ENCODE assay signal across 11 cellular contexts in the genomic region with DNA sequence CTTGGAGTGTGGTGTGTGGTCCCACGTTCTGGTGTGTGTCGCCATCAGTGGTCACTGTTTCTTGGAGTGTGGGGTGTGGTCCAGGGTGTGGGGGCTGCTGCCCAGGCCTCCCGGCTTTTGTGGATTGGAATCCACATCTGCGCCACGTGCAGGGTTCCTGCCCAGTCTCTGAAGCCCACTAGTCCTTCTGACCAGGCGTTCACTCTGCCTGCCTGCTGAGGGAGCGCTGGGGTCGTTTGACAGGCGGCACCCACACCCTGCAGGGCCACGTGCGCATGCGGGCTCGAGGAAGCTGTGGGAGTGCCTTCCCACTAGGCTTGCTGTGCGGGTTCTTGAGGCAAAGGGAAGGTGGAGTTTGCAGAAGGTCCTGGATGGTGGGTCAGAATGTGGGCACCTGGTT. TPM values are rescaled to one million over a fixed set of nuclear protein-coding genes. Genes with fewer than 3 reads are reported as not detected.
DNase-seq lines count a peak whose midpoint lies in the region; ATAC-seq and TF ChIP-seq lines count a peak whose summit lies in the region.
"Had no signal": no experiment of that assay in that cellular context is flagged by ENCODE, and none has a peak within 500 bp of the region (broad histone marks: within the 10 kb centered on the region; RNA-seq: fewer than 3 reads in every experiment).

No MANE protein-coding gene starts in this region.

- H3K27ac ChIP-seq in CD8-positive, alpha-beta T cell (ENCODE audit: low read depth, low read length) = no peak overlapping the region
- peak overlapping the region; percentile 30 to 77 (median 56) for H3K27ac ChIP-seq in Peyer's patch
- H3K27ac ChIP-seq in left ventricle myocardium inferior (replicated peaks) = peak overlapping the region; percentile 86
- peak overlapping the region; percentile 71 to 84 (median 80) for H3K27ac ChIP-seq in sigmoid colon

- DNase-seq in CD8-positive, alpha-beta T cell = no peak
- DNase-seq in Peyer's patch (peak in 1 of 3 donors; percentile 45), left ventricle myocardium inferior (no peak), sigmoid colon (no peak), foreskin fibroblast (no peak), GM13977 (ENCODE audit: low spot score) (no peak)
- no peak for DNase-seq in stimulated activated CD4-positive, alpha-beta T cell treated with anti-CD3 and anti-CD28 coated beads, Interleukin-4, amount 100 ng/mL, for 24 hours
- DNase-seq: activated CD4-positive, CD25-positive, alpha-beta regulatory T cell treated with anti-CD3 and anti-CD28 coated beads, Interleukin-2, amount 50 U/mL, for 72 hours; NCI-H510A treated with DMSO at 0.1 percent for 48 hours had no signal

- in situ Hi-C loops in GM13977 (cut with MboI; ENCODE audit: low pct_unique_long_range_greater_than_20kb, low sequenced_read_pairs, unreplicated experiment) = no loop called here

- H3K4me3 Mint-ChIP-seq in CD8-positive, alpha-beta T cell = peak overlapping the region; percentile 57

- H3K4me3 ChIP-seq in CD8-positive, alpha-beta T cell (ENCODE audit: low read depth, low read length) = no peak overlapping the region
- H3K4me3 ChIP-seq in Peyer's patch = no peak overlapping the region
- peak overlapping the region; percentile 38 for H3K4me3 ChIP-seq in left ventricle myocardium inferior
- H3K4me3 ChIP-seq in sigmoid colon = no peak overlapping the region
- H3K4me3 ChIP-seq in foreskin fibroblast (ENCODE audit: low read depth in 1 of 2, low read length in 2 of 2) = no peak overlapping the region
- H3K4me3 ChIP-seq: pancreas had no signal

- H3K27me3 ChIP-seq in CD8-positive, alpha-beta T cell (ENCODE audit: insufficient read depth, low read length) = no peaks in the 10 kb centered on the region
- H3K27me3 ChIP-seq in Peyer's patch (no peaks in the 10 kb centered on the region), left ventricle myocardium inferior (ENCODE audit: low read depth) (no peaks in the 10 kb centered on the region), sigmoid colon (no peaks in the 10 kb centered on the region)
- H3K27me3 ChIP-seq: pancreas had no signal

- H3K9me3 ChIP-seq in CD8-positive, alpha-beta T cell (ENCODE audit: low read length) = no peaks in the 10 kb centered on the region
- no peaks in the 10 kb centered on the region for H3K9me3 ChIP-seq in Peyer's patch
- no peaks in the 10 kb centered on the region for H3K9me3 ChIP-seq in left ventricle myocardium inferior (replicated peaks)
- no peaks in the 10 kb centered on the region for H3K9me3 ChIP-seq in sigmoid colon
- H3K9me3 ChIP-seq: pancreas had no signal

- H3K9me3 Mint-ChIP-seq in CD8-positive, alpha-beta T cell = no peaks in the 10 kb centered on the region

- TF ChIP-seq EP300 in sigmoid colon (IDR thresholded peaks at IDR 0.05) = no peak

- no peaks in the 10 kb centered on the region for H3K27me3 Mint-ChIP-seq in CD8-positive, alpha-beta T cell (ENCODE audit: low read depth)

- POLR2A ChIA-PET in CD8-positive, alpha-beta T cell (lab: Charles Lee) = no interaction called here

- no peak for TF ChIP-seq POLR2A in Peyer's patch (IDR thresholded peaks at IDR 0.05)
- TF ChIP-seq POLR2A in sigmoid colon (IDR thresholded peaks at IDR 0.05) = no peak

- no peak for ATAC-seq in CD8-positive, alpha-beta T cell
- ATAC-seq in GM21367 (IDR thresholded peaks at IDR 0.05; ENCODE audit: unreplicated experiment) = no peak

- H3K36me3 Mint-ChIP-seq in CD8-positive, alpha-beta T cell = no peaks in the 10 kb centered on the region

- CTCF ChIA-PET in CD8-positive, alpha-beta T cell (lab: Charles Lee) = no interaction called here

- H3K36me3 ChIP-seq in CD8-positive, alpha-beta T cell (ENCODE audit: insufficient read depth, low read length) = no peaks in the 10 kb centered on the region
- H3K36me3 ChIP-seq in Peyer's patch (no peaks in the 10 kb centered on the region), left ventricle myocardium inferior (no peaks in the 10 kb centered on the region), sigmoid colon (no peaks in the 10 kb centered on the region)
- H3K36me3 ChIP-seq: pancreas had no signal

- H3K4me1 Mint-ChIP-seq in CD8-positive, alpha-beta T cell (ENCODE audit: low read depth) = peaks cover 66% of the 10 kb centered on the region

- 76 to 79% methylated on average over 14 of the region's 14 CpGs for WGBS in sigmoid colon, 2 donors

- peaks cover 31% of the 10 kb centered on the region for H3K4me1 ChIP-seq in CD8-positive, alpha-beta T cell (ENCODE audit: insufficient read depth, low read length)
- peaks cover 0 to 85% (median 15%) of the 10 kb centered on the region in 4 donors for H3K4me1 ChIP-seq in Peyer's patch
- H3K4me1 ChIP-seq in left ventricle myocardium inferior = peaks cover 100% of the 10 kb centered on the region
- peaks cover 0 to 98% (median 86%) of the 10 kb centered on the region in 4 donors for H3K4me1 ChIP-seq in sigmoid colon

- no peak overlapping the region for H3K27ac Mint-ChIP-seq in CD8-positive, alpha-beta T cell

- intact Hi-C loops in CD8-positive, alpha-beta T cell (cut with DNase I, micrococcal nuclease) = no loop called here
- intact Hi-C loops in left ventricle myocardium inferior (cut with micrococcal nuclease) (no loop called here), sigmoid colon (cut with DNase I) (no loop called here)

- TF ChIP-seq CTCF in CD8-positive, alpha-beta T cell (IDR thresholded peaks at IDR 0.05) = no peak
- TF ChIP-seq CTCF in Peyer's patch (IDR thresholded peaks at IDR 0.05) (no peak), left ventricle myocardium inferior (IDR thresholded peaks at IDR 0.05; ENCODE audit: borderline replicate concordance) (no peak), sigmoid colon (IDR thresholded peaks at IDR 0.05) (no peak), foreskin fibroblast (IDR thresholded peaks at IDR 0.05; ENCODE audit: low read depth, low read length) (no peak), GM13977 (IDR thresholded peaks at IDR 0.05; ENCODE audit: extremely low read depth, insufficient read depth, missing control alignments) (no peak)

RNA-seq across cellular contexts. Expression of gene INPP5A, which starts 51.4 kb away (rescaled TPM):
- total RNA-seq in CD8-positive, alpha-beta T cell = 10 to 100 TPM; 16.9 to 19.4 TPM
- total RNA-seq in Peyer's patch (10 to 100 TPM; 33.8 to 76.4 (median 38.1) TPM), left ventricle myocardium inferior (105 TPM), sigmoid colon (100 to 1,000 TPM; 100 to 132 (median 112) TPM)
- 10 to 100 TPM; 17.6 to 21.0 (median 20.3) TPM for polyA plus RNA-seq in sigmoid colon
